ENCODE assay signal across 2 cellular contexts in genomic region chr16:81254919-81255526, GRCh38.
TF ChIP-seq lines count a peak whose summit lies in the region.

No MANE protein-coding gene starts in this region.

TF ChIP-seq in HepG2, 621 proteins besides CTCF, POLR2A, EP300 and RAD21:
- TF ChIP-seq GRHL1 (CRISPR knock-in tag; conservative IDR thresholded peaks at IDR 0.05), result no peak
- TF ChIP-seq ZNF768 (CRISPR knock-in tag; IDR thresholded peaks at IDR 0.05), result peak; percentile 69; the same call in 1 of the 2 replicates

TF ChIP-seq in K562, 482 proteins besides CTCF, POLR2A, EP300 and RAD21:
- TF ChIP-seq HDAC2 (IDR thresholded peaks at IDR 0.05), result no peak
- TF ChIP-seq ZFP36 (IDR thresholded peaks at IDR 0.05; ENCODE audit: low read depth, low read length, partially characterized antibody), result peak; percentile 70
- TF ChIP-seq BCOR (IDR thresholded peaks at IDR 0.05), result peak; percentile 47; the same call in 1 of the 2 replicates
- 0 out of 2 replicates have a peak, but pooled peaks have one; percentile 4 for TF ChIP-seq ZNF121 (CRISPR knock-in tag; conservative IDR thresholded peaks at IDR 0.05)
- TF ChIP-seq RBM25 (IDR thresholded peaks at IDR 0.05; ENCODE audit: low read depth, low read length, severe bottlenecking), result peak; percentile 55
- no peak for TF ChIP-seq THAP12 (CRISPR knock-in tag; IDR thresholded peaks at IDR 0.05)
